In the genomic region with DNA sequence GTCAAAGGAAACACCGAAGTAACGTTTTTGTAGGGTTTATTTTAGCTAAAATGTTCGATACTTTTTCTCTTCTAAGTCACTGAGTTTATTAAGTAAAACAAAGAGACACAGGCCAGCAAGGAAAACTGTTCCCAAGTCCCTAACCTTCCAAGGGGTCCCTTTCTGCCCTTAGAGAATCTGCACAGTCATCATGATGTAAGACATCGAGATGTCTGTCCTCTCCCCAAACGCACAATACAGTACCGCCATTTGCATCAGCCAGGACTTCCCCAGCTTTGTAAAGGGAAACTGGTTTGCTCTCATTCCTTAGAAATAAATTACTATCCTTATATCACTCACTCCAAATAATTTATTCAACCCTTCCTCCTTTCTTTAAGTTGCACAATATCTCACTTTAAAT, we compare ENCODE assay signal across 23 cellular contexts.
"Had no signal": no experiment of that assay in that cellular context is flagged by ENCODE, and none has a peak within 500 bp of the region (broad histone marks: within the 10 kb centered on the region; RNA-seq: fewer than 3 reads in every experiment).

No MANE protein-coding gene starts in this region.

- H3K4me1 ChIP-seq: adrenal gland, colonic mucosa had no signal

- H3K27me3 ChIP-seq: adrenal gland, colonic mucosa had no signal

- H3K9me3 ChIP-seq: adrenal gland, colonic mucosa, MG63 had no signal

- H3K36me3 Mint-ChIP-seq: activated naive CD8-positive, alpha-beta T cell treated with anti-CD3 and anti-CD28 coated beads, Interleukin-2, amount 10 ng/mL, durations not matched to agents 7 days and 5 days; T-cell had no signal

- H3K27ac ChIP-seq: adrenal gland, colonic mucosa, SK-N-MC, WERI-Rb-1 had no signal

- ATAC-seq: activated CD4-positive, CD25-positive, alpha-beta regulatory T cell treated with anti-CD3 and anti-CD28 coated beads, Interleukin-2, amount 50 U/mL, for 24 hours; activated CD8-positive, alpha-beta T cell treated with anti-CD3 and anti-CD28 coated beads for 36 hours; PC-3; T-cell had no signal

- DNase-seq: activated CD4-positive, alpha-beta T cell treated with anti-CD3 and anti-CD28 coated beads for 4 hours; activated CD8-positive, alpha-beta memory T cell treated with anti-CD3 and anti-CD28 coated beads, Interleukin-2, amount 50 U/mL, for 4 hours; activated CD8-positive, alpha-beta T cell treated with anti-CD3 and anti-CD28 coated beads for 36 hours; activated naive CD4-positive, alpha-beta T cell treated with anti-CD3 and anti-CD28 coated beads, Interleukin-2, amount 50 U/mL, for 16 hours; activated naive CD8-positive, alpha-beta T cell treated with anti-CD3 and anti-CD28 coated beads, Interleukin-2, amount 10 ng/mL, durations not matched to agents 7 days and 5 days; activated T-cell treated with anti-CD3 and anti-CD28 coated beads, Interleukin-2, amount 50 U/mL, for 1 hour; adrenal gland; anterior cingulate cortex; cerebellar nuclear complex; colonic mucosa; MG63; NCI-H1105; NCI-H1436; NCI-H1694 treated with DMSO at 0.1 percent for 48 hours; NCI-H2081; NCI-H510A treated with DMSO at 0.1 percent for 48 hours; NCI-H69; PC-3; SIG-M5; T-cell; WERI-Rb-1 had no signal

- H3K4me3 ChIP-seq: adrenal gland, colonic mucosa, MG63, SK-N-MC had no signal

- H3K27ac Mint-ChIP-seq: activated CD8-positive, alpha-beta T cell treated with anti-CD3 and anti-CD28 coated beads for 36 hours; activated naive CD8-positive, alpha-beta T cell treated with anti-CD3 and anti-CD28 coated beads, Interleukin-2, amount 10 ng/mL, durations not matched to agents 7 days and 5 days; T-cell had no signal

- H3K4me1 Mint-ChIP-seq: activated naive CD8-positive, alpha-beta T cell treated with anti-CD3 and anti-CD28 coated beads, Interleukin-2, amount 10 ng/mL, durations not matched to agents 7 days and 5 days; T-cell had no signal

- H3K4me3 Mint-ChIP-seq: activated CD8-positive, alpha-beta T cell treated with anti-CD3 and anti-CD28 coated beads for 36 hours; activated naive CD8-positive, alpha-beta T cell treated with anti-CD3 and anti-CD28 coated beads, Interleukin-2, amount 10 ng/mL, durations not matched to agents 7 days and 5 days; T-cell had no signal

- H3K27me3 Mint-ChIP-seq: activated naive CD8-positive, alpha-beta T cell treated with anti-CD3 and anti-CD28 coated beads, Interleukin-2, amount 10 ng/mL, durations not matched to agents 7 days and 5 days had no signal

- H3K36me3 ChIP-seq: adrenal gland, colonic mucosa, MG63, WERI-Rb-1 had no signal

- H3K9me3 Mint-ChIP-seq: activated CD8-positive, alpha-beta T cell treated with anti-CD3 and anti-CD28 coated beads for 36 hours; activated naive CD8-positive, alpha-beta T cell treated with anti-CD3 and anti-CD28 coated beads, Interleukin-2, amount 10 ng/mL, durations not matched to agents 7 days and 5 days; T-cell had no signal
